ENCODE assay signal across 8 cellular contexts in the genomic region with DNA sequence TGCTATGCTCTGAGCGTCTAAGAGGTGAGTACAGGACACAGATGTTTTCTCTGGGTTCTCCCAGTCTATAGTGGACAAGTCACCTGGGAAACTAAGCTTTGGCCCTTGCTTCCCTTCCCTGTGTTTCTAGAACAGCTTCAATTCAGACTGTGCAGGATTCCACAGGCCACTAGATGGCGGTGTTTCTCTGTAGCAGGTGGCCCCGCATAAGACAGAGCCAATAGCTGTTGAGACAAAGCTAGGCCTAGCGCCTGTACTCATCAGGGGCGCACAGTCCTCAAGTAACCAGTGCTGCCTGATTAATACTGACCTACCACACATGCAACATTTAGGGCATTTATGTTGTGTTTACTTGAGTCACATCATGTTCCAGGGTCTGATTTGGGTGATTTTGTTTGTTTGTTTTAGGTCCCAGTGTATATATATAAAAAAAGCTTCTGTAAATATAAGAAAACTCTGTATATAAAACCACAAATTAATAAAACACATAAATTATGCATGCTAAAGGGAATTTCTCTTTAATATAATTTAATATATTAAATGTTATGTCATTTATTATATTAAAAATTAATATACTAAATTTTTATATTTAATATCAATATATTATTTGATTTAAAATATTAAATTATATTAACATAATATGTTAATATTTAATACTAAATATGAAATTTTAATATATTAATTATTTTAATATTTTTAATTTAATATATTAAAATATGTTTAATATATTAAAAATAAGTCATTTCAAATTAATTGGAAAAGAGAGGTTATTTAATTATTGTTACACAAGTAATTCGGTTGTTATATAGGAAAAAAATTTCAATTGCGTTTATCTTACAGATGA.
A peak's percentile ranks its signal among the peaks of the same experiment; 100 is the strongest.
DNase-seq lines count a peak whose midpoint lies in the region; ATAC-seq and TF ChIP-seq lines count a peak whose summit lies in the region.

No MANE protein-coding gene starts in this region.

- H3K4me1 ChIP-seq in GM23338 (ENCODE audit: insufficient read depth) (no peaks in the 10 kb centered on the region), esophagus muscularis mucosa (peaks cover 0 to 21% (median 16%) of the 10 kb centered on the region in 4 donors)

- no peaks in the 10 kb centered on the region for H3K27me3 Mint-ChIP-seq in GM23338 (ENCODE audit: insufficient read depth, low read depth, poor library complexity)
- peaks cover 41 to 50% of the 10 kb centered on the region in 2 donors for H3K27me3 Mint-ChIP-seq in natural killer cell treated with Interleukin-12 subunit alpha and Interleukin-12 subunit beta and Interleukin-15 and Interleukin-18, amount 100 ng/mL, for 72 hours

- H4K20me1 ChIP-seq in GM23338 (replicated peaks; ENCODE audit: insufficient read depth) = no peaks in the 10 kb centered on the region

- TF ChIP-seq POLR2A in esophagus muscularis mucosa (IDR thresholded peaks at IDR 0.05; ENCODE audit: low read depth) = no peak

- no peak for TF ChIP-seq EP300 in esophagus muscularis mucosa (IDR thresholded peaks at IDR 0.05)

- no peak overlapping the region for H3K4me3 ChIP-seq in GM23338
- H3K4me3 ChIP-seq in esophagus muscularis mucosa = no peak overlapping the region

- H2AFZ ChIP-seq in GM23338 = peak overlapping the region; percentile 43; the same call in 1 of the 2 replicates

- ATAC-seq in GM23338 = peak; percentile 99
- ATAC-seq in natural killer cell treated with Interleukin-12 subunit alpha and Interleukin-12 subunit beta and Interleukin-15 and Interleukin-18, amount 100 ng/mL, for 72 hours = peak; percentile 93 to 94

- H3K27ac ChIP-seq in GM23338 (ENCODE audit: low read depth) (no peak overlapping the region), esophagus muscularis mucosa (replicated peaks in 1 of 4) (no peak overlapping the region)

- H3K4me2 ChIP-seq in GM23338 = no peak overlapping the region

- DNase-seq in EL (peak; percentile 89), GM23338 (ENCODE audit: low spot score) (peak; percentile 97), Kasumi-1 (lab: John Stamatoyannopoulos, UW) (peak; percentile 84 to 92), OCI-M2 (lab: John Stamatoyannopoulos, UW; ENCODE audit: unreplicated experiment) (peak; percentile 18), activated T-cell treated with anti-CD3 and anti-CD28 coated beads for 24 hours (ENCODE audit: low read depth) (peak; percentile 76), esophagus muscularis mucosa (ENCODE audit: extremely low spot score) (no peak)
- DNase-seq in natural killer cell treated with Interleukin-12 subunit alpha and Interleukin-12 subunit beta and Interleukin-15 and Interleukin-18, amount 100 ng/mL, for 72 hours (ENCODE audit: low spot score) = peak; percentile 70
- DNase-seq in stimulated activated naive CD4-positive, alpha-beta T cell (lab: John Stamatoyannopoulos, UW) = peak; percentile 46 to 80 (median 64)

- no peaks in the 10 kb centered on the region for H3K9me2 ChIP-seq in GM23338 (ENCODE audit: insufficient read depth)

- no peaks in the 10 kb centered on the region for H3K36me3 ChIP-seq in GM23338 (ENCODE audit: insufficient read depth)
- H3K36me3 ChIP-seq in esophagus muscularis mucosa = no peaks in the 10 kb centered on the region

- no peaks in the 10 kb centered on the region for H3K9me3 ChIP-seq in esophagus muscularis mucosa

- no peaks in the 10 kb centered on the region; the same call in 2 of the 3 replicates for H3K9me3 Mint-ChIP-seq in GM23338
- H3K9me3 Mint-ChIP-seq in natural killer cell treated with Interleukin-12 subunit alpha and Interleukin-12 subunit beta and Interleukin-15 and Interleukin-18, amount 100 ng/mL, for 72 hours = no peaks in the 10 kb centered on the region

- no peak overlapping the region for H3K27ac Mint-ChIP-seq in GM23338
- no peak overlapping the region for H3K27ac Mint-ChIP-seq in natural killer cell treated with Interleukin-12 subunit alpha and Interleukin-12 subunit beta and Interleukin-15 and Interleukin-18, amount 100 ng/mL, for 72 hours

- H3K4me3 Mint-ChIP-seq in GM23338 = no peak overlapping the region
- no peak overlapping the region for H3K4me3 Mint-ChIP-seq in natural killer cell treated with Interleukin-12 subunit alpha and Interleukin-12 subunit beta and Interleukin-15 and Interleukin-18, amount 100 ng/mL, for 72 hours

- H3K79me2 ChIP-seq in GM23338 (replicated peaks; ENCODE audit: insufficient read depth) = no peaks in the 10 kb centered on the region

- intact Hi-C loops in esophagus muscularis mucosa (cut with DNase I) = loop anchor here (2.0 to 10.0 kb wide), 2 partner anchors 223 to 369 kb away; no protein-coding TSS in a partner anchor

- H3K27me3 ChIP-seq in GM23338 (ENCODE audit: insufficient read depth) = no peaks in the 10 kb centered on the region
- no peaks in the 10 kb centered on the region for H3K27me3 ChIP-seq in esophagus muscularis mucosa

- H3K4me1 Mint-ChIP-seq in GM23338 = peaks cover 2% of the 10 kb centered on the region; the same call in 2 of the 3 replicates
- no peaks in the 10 kb centered on the region for H3K4me1 Mint-ChIP-seq in natural killer cell treated with Interleukin-12 subunit alpha and Interleukin-12 subunit beta and Interleukin-15 and Interleukin-18, amount 100 ng/mL, for 72 hours (ENCODE audit: low read depth in 2 of 2)

- 41% methylated on average over 5 of the region's 7 CpGs for whole genome bisulfite sequencing in esophagus muscularis mucosa

- no peaks in the 10 kb centered on the region for H3F3A ChIP-seq in GM23338 (replicated peaks; ENCODE audit: low read depth)

- no peaks in the 10 kb centered on the region for H3K36me3 Mint-ChIP-seq in GM23338 (ENCODE audit: low read depth)
- no peaks in the 10 kb centered on the region for H3K36me3 Mint-ChIP-seq in natural killer cell treated with Interleukin-12 subunit alpha and Interleukin-12 subunit beta and Interleukin-15 and Interleukin-18, amount 100 ng/mL, for 72 hours

- TF ChIP-seq CTCF in GM23338 (conservative IDR thresholded peaks at IDR 0.05; ENCODE audit: low read depth in 2 of 2) (peak; percentile 97), esophagus muscularis mucosa (IDR thresholded peaks at IDR 0.05) (peak in 2 of 3 experiments; percentile 94 to 97)

TF ChIP-seq in GM23338, 12 proteins besides CTCF, POLR2A, EP300 and RAD21 (continues in another document):
- TF ChIP-seq ZNF462 (CRISPR knock-in tag; IDR thresholded peaks at IDR 0.05) = no peak
- no peak for TF ChIP-seq NANOG (IDR thresholded peaks at IDR 0.05; ENCODE audit: borderline replicate concordance)
